8 cellular contexts compared by ENCODE assay signal in genomic region chr11:74739546-74740270, GRCh38. TPM values are rescaled to one million over a fixed set of nuclear protein-coding genes. Genes with fewer than 3 reads are reported as not detected.
DNase-seq lines count a peak whose midpoint lies in the region; ATAC-seq and TF ChIP-seq lines count a peak whose summit lies in the region.

No MANE protein-coding gene starts in this region.

- peaks cover 35% of the 10 kb centered on the region for H3K27me3 Mint-ChIP-seq in activated CD4-positive, alpha-beta memory T cell treated with anti-CD3 and anti-CD28 coated beads, Interleukin-2, amount 10 ng/mL, durations not matched to agents 7 days and 5 days
- peaks cover 12% of the 10 kb centered on the region for H3K27me3 Mint-ChIP-seq in nephron (ENCODE audit: low read depth)

- H3K79me2 ChIP-seq in fibroblast of lung (ENCODE audit: control insufficient read depth, insufficient read depth, low read length) = no peaks in the 10 kb centered on the region

- CTCF ChIA-PET in activated CD4-positive, alpha-beta memory T cell treated with anti-CD3 and anti-CD28 coated beads, Interleukin-2, amount 10 ng/mL, durations not matched to agents 7 days and 5 days (lab: Charles Lee) = interaction anchor here (0.6 to 4.4 kb wide), 16 partner anchors 9 to 249 kb away, joined by 3 to 34 read pairs (median 4); partner anchors contain the start of genes LIPT2, NEU3, POLD3 and RNF169

- H3K36me3 Mint-ChIP-seq in activated CD4-positive, alpha-beta memory T cell treated with anti-CD3 and anti-CD28 coated beads, Interleukin-2, amount 10 ng/mL, durations not matched to agents 7 days and 5 days (ENCODE audit: low read depth) = no peaks in the 10 kb centered on the region
- no peaks in the 10 kb centered on the region for H3K36me3 Mint-ChIP-seq in nephron (ENCODE audit: low read depth)

- no peaks in the 10 kb centered on the region for H4K20me1 ChIP-seq in fibroblast of lung (ENCODE audit: control insufficient read depth, extremely low read depth, insufficient read depth, low read length)

- H3K27ac ChIP-seq in fibroblast of lung (ENCODE audit: insufficient read depth, low read length) = no peak overlapping the region

- H3K9me3 ChIP-seq in fibroblast of lung (ENCODE audit: control insufficient read depth, insufficient read depth, low read depth, low read length) = no peaks in the 10 kb centered on the region

- no peak overlapping the region for H3K4me3 ChIP-seq in fibroblast of lung (replicated peaks in 1 of 4; ENCODE audit: control extremely low read depth in 1 of 4, insufficient read depth in 1 of 4, low read depth in 3 of 4, low read length in 4 of 4)

- H3K36me3 ChIP-seq in fibroblast of lung (ENCODE audit: control insufficient read depth, insufficient read depth, low read length) = no peaks in the 10 kb centered on the region

- ATAC-seq in GM21526 (IDR thresholded peaks at IDR 0.05; ENCODE audit: low FRiP score, unreplicated experiment) = no peak
- no peak for ATAC-seq in GM19395 (IDR thresholded peaks at IDR 0.05; ENCODE audit: unreplicated experiment)

- no peak overlapping the region for H3K4me2 ChIP-seq in fibroblast of lung (ENCODE audit: extremely low read depth, insufficient read depth, low read length)

- H3K4me1 ChIP-seq in fibroblast of lung (ENCODE audit: control insufficient read depth, extremely low read depth, insufficient read depth, low read length) = peaks cover 4% of the 10 kb centered on the region

- H3K9ac ChIP-seq in fibroblast of lung (ENCODE audit: insufficient read depth, low read length) = no peak overlapping the region

- no peaks in the 10 kb centered on the region for H3K9me3 Mint-ChIP-seq in activated CD4-positive, alpha-beta memory T cell treated with anti-CD3 and anti-CD28 coated beads, Interleukin-2, amount 10 ng/mL, durations not matched to agents 7 days and 5 days
- peaks cover 3% of the 10 kb centered on the region for H3K9me3 Mint-ChIP-seq in nephron

- peak; percentile 77 for DNase-seq in Ammon's horn (ENCODE audit: low spot score)
- peak; percentile 65 for DNase-seq in GM19238 (ENCODE audit: insufficient read length, low spot score)
- peak; percentile 24 for DNase-seq in NCI-H446 treated with DMSO at 0.1 percent for 48 hours (lab: John Stamatoyannopoulos, UW)
- DNase-seq in activated CD4-positive, alpha-beta memory T cell treated with anti-CD3 and anti-CD28 coated beads, Interleukin-2, amount 10 ng/mL, durations not matched to agents 7 days and 5 days = peak; percentile 44
- DNase-seq in fibroblast of lung (ENCODE audit: low read depth in 2 of 2) = peak; percentile 45 to 74

- POLR2A ChIA-PET in activated CD4-positive, alpha-beta memory T cell treated with anti-CD3 and anti-CD28 coated beads, Interleukin-2, amount 10 ng/mL, durations not matched to agents 7 days and 5 days (lab: Charles Lee) = interaction anchor here (1.1 kb wide), 1 partner anchor 246 kb away, joined by 3 read pairs; the partner anchor contains the start of gene LIPT2

- H3K4me1 Mint-ChIP-seq in activated CD4-positive, alpha-beta memory T cell treated with anti-CD3 and anti-CD28 coated beads, Interleukin-2, amount 10 ng/mL, durations not matched to agents 7 days and 5 days = peaks cover 3% of the 10 kb centered on the region
- peaks cover 7% of the 10 kb centered on the region for H3K4me1 Mint-ChIP-seq in nephron

- H3K4me3 Mint-ChIP-seq in activated CD4-positive, alpha-beta memory T cell treated with anti-CD3 and anti-CD28 coated beads, Interleukin-2, amount 10 ng/mL, durations not matched to agents 7 days and 5 days = no peak overlapping the region
- no peak overlapping the region for H3K4me3 Mint-ChIP-seq in nephron

- TF ChIP-seq CTCF in fibroblast of lung (conservative IDR thresholded peaks at IDR 0.05 in 1 of 2, IDR thresholded peaks at IDR 0.05 in 1 of 2; ENCODE audit: low read depth in 1 of 2, low read length in 2 of 2) (peak; percentile 86 to 94), nephron (IDR thresholded peaks at IDR 0.05; ENCODE audit: unreplicated experiment in 3 of 3) (peak; percentile 70 to 78 (median 77))

- H3K27ac Mint-ChIP-seq in activated CD4-positive, alpha-beta memory T cell treated with anti-CD3 and anti-CD28 coated beads, Interleukin-2, amount 10 ng/mL, durations not matched to agents 7 days and 5 days = no peak overlapping the region
- H3K27ac Mint-ChIP-seq in nephron = no peak overlapping the region

- no peak overlapping the region for H2AFZ ChIP-seq in fibroblast of lung (ENCODE audit: low read length)

- peaks cover 5% of the 10 kb centered on the region for H3K27me3 ChIP-seq in fibroblast of lung (ENCODE audit: control insufficient read depth, insufficient read depth, low read length)

RNA-seq across cellular contexts. Expression of gene CHRDL2, which starts 8.5 kb away (rescaled TPM):
- not detected for total RNA-seq in activated CD4-positive, alpha-beta memory T cell treated with anti-CD3 and anti-CD28 coated beads, Interleukin-2, amount 10 ng/mL, durations not matched to agents 7 days and 5 days
- total RNA-seq in fibroblast of lung = not detected in 2 replicates
- polyA plus RNA-seq in fibroblast of lung = not detected in 2 replicates
- 0.23 TPM in 1 of 2 replicates, not detected in the other for polyA plus RNA-seq in fibroblast of lung (2012)
- not detected in 2 replicates for polyA minus RNA-seq in fibroblast of lung (ENCODE audit: low replicate concordance)

RNA-seq across cellular contexts. Expression of gene RNF169, which starts 8.9 kb away (rescaled TPM):
- 10 to 100 TPM; 18.6 to 19.1 TPM for total RNA-seq in activated CD4-positive, alpha-beta memory T cell treated with anti-CD3 and anti-CD28 coated beads, Interleukin-2, amount 10 ng/mL, durations not matched to agents 7 days and 5 days
- 24.4 and 32.2 TPM in 2 replicates for total RNA-seq in fibroblast of lung
- polyA plus RNA-seq in fibroblast of lung = 11.6 and 12.3 TPM in 2 replicates
- 6.1 and 7.5 TPM in 2 replicates for polyA plus RNA-seq in fibroblast of lung (2012)
- 7.6 and 8.4 TPM in 2 replicates for polyA minus RNA-seq in fibroblast of lung (ENCODE audit: low replicate concordance)

Comparison
In these comparisons a context has a peak if more than half of its experiments do, and no peak if none do; other contexts are left out.
1. DNase-seq: peak in every context shown above with its lines; median percentile 77 in Ammon's horn; 65 in GM19238; 60 in fibroblast of lung; 44 in activated CD4-positive, alpha-beta memory T cell treated with anti-CD3 and anti-CD28 coated beads, Interleukin-2, amount 10 ng/mL, durations not matched to agents 7 days and 5 days; 24 in NCI-H446 treated with DMSO at 0.1 percent for 48 hours.